Comparison of ENCODE assay signal across 9 cellular contexts in genomic region chr20:215796-216195, GRCh38. TPM values are rescaled to one million over a fixed set of nuclear protein-coding genes. Genes with fewer than 3 reads are reported as not detected.
"Had no signal": no experiment of that assay in that cellular context is flagged by ENCODE, and none has a peak within 500 bp of the region (broad histone marks: within the 10 kb centered on the region; RNA-seq: fewer than 3 reads in every experiment).

No MANE protein-coding gene starts in this region.

- DNase-seq: IMR-90, KBM-7, KG1 had no signal

- FAIRE-seq: HTR-8/SVneo, K562 had no signal

- H3K27ac ChIP-seq: HL-60 had no signal

- H3K4me3 ChIP-seq: K562 had no signal

- ATAC-seq: K562 had no signal

RNA-seq across cellular contexts. Expression of gene DEFB129, which starts 11.3 kb away (rescaled TPM):
- total RNA-seq: HT-29, HT1080, IMR-90, K562 had no signal
- polyA plus RNA-seq: IgD-negative memory B cell, IMR-90, K562 had no signal

RNA-seq across cellular contexts. Expression of gene DEFB128, which starts 26.3 kb away (rescaled TPM):
- total RNA-seq: HT-29, HT1080, IMR-90, K562 had no signal
- polyA plus RNA-seq: IgD-negative memory B cell, IMR-90, K562 had no signal

RNA-seq across cellular contexts. Expression of gene DEFB132, which starts 41.7 kb away (rescaled TPM):
- total RNA-seq: HT-29, HT1080, IMR-90, K562 had no signal
- polyA plus RNA-seq: IgD-negative memory B cell, IMR-90, K562 had no signal

RNA-seq across cellular contexts. Expression of gene DEFB127, which starts 58.5 kb away (rescaled TPM):
- total RNA-seq: HT-29, HT1080, IMR-90, K562 had no signal
- polyA plus RNA-seq: IgD-negative memory B cell, IMR-90, K562 had no signal
